8 cellular contexts compared by ENCODE assay signal in the genomic region with DNA sequence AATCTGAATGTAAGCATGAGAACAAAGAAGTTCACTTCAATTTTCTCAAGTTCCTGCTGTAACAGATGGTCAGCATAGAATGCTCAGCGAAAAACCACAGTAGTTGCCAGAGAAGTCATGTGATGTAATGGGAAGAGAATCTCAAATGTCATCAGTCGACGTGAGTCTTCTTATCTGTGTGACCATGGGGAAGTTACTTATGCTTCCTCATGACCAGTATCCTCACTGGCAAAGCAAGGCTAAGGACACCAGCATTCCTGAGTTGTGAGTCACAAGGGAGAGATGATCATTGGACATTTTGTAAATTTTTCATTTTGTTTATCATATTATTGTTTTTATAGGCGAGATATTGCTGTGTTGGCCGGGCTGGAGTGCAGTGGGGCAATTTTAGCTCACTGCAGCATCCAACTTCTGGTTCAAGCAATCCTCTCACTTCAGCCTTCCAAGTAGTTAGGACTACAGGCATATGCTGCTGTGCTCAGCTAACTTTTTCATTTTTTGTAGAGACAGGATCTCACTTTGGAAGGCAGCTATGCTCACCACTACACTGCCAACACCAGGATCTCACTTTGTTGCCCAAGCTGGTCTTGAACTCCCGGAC. TPM values are rescaled to one million over a fixed set of nuclear protein-coding genes. Genes with fewer than 3 reads are reported as not detected.
DNase-seq lines count a peak whose midpoint lies in the region; TF ChIP-seq lines count a peak whose summit lies in the region.

No MANE protein-coding gene starts in this region.

- CTCF ChIA-PET in HEK293 (lab: Yijun Ruan, JAX), result interaction anchor here (0.6 to 1.0 kb wide), 3 partner anchors 10 to 345 kb away, joined by 3 to 5 read pairs (median 4); no protein-coding TSS in a partner anchor

- H3K27ac ChIP-seq in HEK293 (ENCODE audit: extremely low read depth, low read depth, low read length) (no peak overlapping the region), dorsolateral prefrontal cortex (peak overlapping the region in 58 of 59 donors; percentile 1 to 89 (median 68)), WERI-Rb-1 (no peak overlapping the region)

- H3K4me3 Mint-ChIP-seq in CD14-positive monocyte, result no peak overlapping the region

- H3K27me3 ChIP-seq in dorsolateral prefrontal cortex, result no peaks in the 10 kb centered on the region
- H3K27me3 ChIP-seq in WERI-Rb-1 (ENCODE audit: insufficient read depth, low read depth, severe bottlenecking), result no peaks in the 10 kb centered on the region

- peaks cover 8% of the 10 kb centered on the region for H3K4me1 ChIP-seq in HEK293 (ENCODE audit: control insufficient read depth, insufficient read depth, low read length)

- peaks cover 0 to 2% (median 1%) of the 10 kb centered on the region in 3 donors for H3K27me3 Mint-ChIP-seq in CD14-positive monocyte (ENCODE audit: low read depth in 3 of 3)

- DNase-seq in CD14-positive monocyte (ENCODE audit: low spot score) (peak; percentile 80), NOMO-1 (lab: John Stamatoyannopoulos, UW; ENCODE audit: unreplicated experiment in 2 of 2) (peak; percentile 73 to 93), dorsolateral prefrontal cortex (peak in 1 of 10 donors; percentile 40), midbrain (lab: John Stamatoyannopoulos, UW) (peak; percentile 71), SHP77 (lab: John Stamatoyannopoulos, UW) (no peak), WERI-Rb-1 (no peak)
- DNase-seq in NK-92 treated with Interleukin-12 subunit alpha and Interleukin-12 subunit beta, amount 100 ng/mL, for 24 hours (lab: John Stamatoyannopoulos, UW), result no peak

- intact Hi-C loops in CD14-positive monocyte (cut with micrococcal nuclease) (loop anchor here in 1 of 2 donors (10.0 kb wide), 2 partner anchors 119 to 229 kb away; no protein-coding TSS in a partner anchor), dorsolateral prefrontal cortex (cut with DNase I) (no loop called here)

- no peaks in the 10 kb centered on the region for H3K36me3 ChIP-seq in HEK293 (ENCODE audit: control insufficient read depth in 2 of 2, insufficient read depth in 1 of 2, low read length in 2 of 2)
- no peaks in the 10 kb centered on the region for H3K36me3 ChIP-seq in WERI-Rb-1

- peaks cover 0 to 6% (median 0%) of the 10 kb centered on the region in 7 donors for H3K9me3 Mint-ChIP-seq in CD14-positive monocyte

- H3K9me3 ChIP-seq in HEK293 (ENCODE audit: control insufficient read depth, insufficient read depth, low read depth, low read length), result no peaks in the 10 kb centered on the region
- H3K9me3 ChIP-seq in WERI-Rb-1 (ENCODE audit: severe bottlenecking), result no peaks in the 10 kb centered on the region

- TF ChIP-seq CTCF in CD14-positive monocyte (IDR thresholded peaks at IDR 0.05), result no peak
- no peak for TF ChIP-seq CTCF in HEK293 (tag by site-specific recombination; IDR thresholded peaks at IDR 0.05)
- no peak for TF ChIP-seq CTCF in dorsolateral prefrontal cortex (IDR thresholded peaks at IDR 0.05 in 54 of 56, conservative IDR thresholded peaks at IDR 0.05 in 2 of 56; ENCODE audit: low read depth in 1 of 56, partially characterized antibody in 56 of 56)
- no peak for TF ChIP-seq CTCF in WERI-Rb-1 (IDR thresholded peaks at IDR 0.05; ENCODE audit: low read depth, low read length)

- peaks cover 32% of the 10 kb centered on the region for H3K4me1 Mint-ChIP-seq in CD14-positive monocyte

- H3K27ac Mint-ChIP-seq in CD14-positive monocyte, result peak overlapping the region; percentile 96 to 100 (median 99)

- H3K4me3 ChIP-seq in HEK293 (ENCODE audit: low read depth, low read length) (no peak overlapping the region), dorsolateral prefrontal cortex (no peak overlapping the region), WERI-Rb-1 (ENCODE audit: low read depth, low read length) (no peak overlapping the region)

- POLR2A ChIA-PET in HEK293 (lab: Yijun Ruan, JAX), result interaction anchor here (0.6 kb wide), 1 partner anchor 11 kb away, joined by 5 read pairs; no protein-coding TSS in a partner anchor

- H3K36me3 Mint-ChIP-seq in CD14-positive monocyte, result peaks cover 7% of the 10 kb centered on the region in 2 donors

TF ChIP-seq in HEK293, 187 proteins besides CTCF, POLR2A, EP300 and RAD21 (continues in another document):
- TF ChIP-seq ZBTB8A (tag by site-specific recombination; IDR thresholded peaks at IDR 0.05), result no peak
- TF ChIP-seq ZNF10 (tag by site-specific recombination; IDR thresholded peaks at IDR 0.05), result peak; percentile 96
- peak; percentile 73 for TF ChIP-seq ZNF629 (tag by site-specific recombination; IDR thresholded peaks at IDR 0.05)
- TF ChIP-seq SCRT2 (tag by site-specific recombination; IDR thresholded peaks at IDR 0.05), result no peak
- TF ChIP-seq ZNF19 (tag by site-specific recombination; IDR thresholded peaks at IDR 0.05; ENCODE audit: low read depth), result no peak
- 0 out of 2 replicates have a peak, but pooled peaks have one; percentile 17 for TF ChIP-seq ZBTB17 (tag by site-specific recombination; IDR thresholded peaks at IDR 0.05)
- no peak for TF ChIP-seq HOXA7 (CRISPR knock-in tag; IDR thresholded peaks at IDR 0.05; ENCODE audit: borderline replicate concordance)
- peak; percentile 29; the same call in 1 of the 2 replicates for TF ChIP-seq ZNF600 (tag by site-specific recombination; IDR thresholded peaks at IDR 0.05)
- no peak for TF ChIP-seq ZNF133 (tag by site-specific recombination; IDR thresholded peaks at IDR 0.05)
- TF ChIP-seq, protein P1, sequence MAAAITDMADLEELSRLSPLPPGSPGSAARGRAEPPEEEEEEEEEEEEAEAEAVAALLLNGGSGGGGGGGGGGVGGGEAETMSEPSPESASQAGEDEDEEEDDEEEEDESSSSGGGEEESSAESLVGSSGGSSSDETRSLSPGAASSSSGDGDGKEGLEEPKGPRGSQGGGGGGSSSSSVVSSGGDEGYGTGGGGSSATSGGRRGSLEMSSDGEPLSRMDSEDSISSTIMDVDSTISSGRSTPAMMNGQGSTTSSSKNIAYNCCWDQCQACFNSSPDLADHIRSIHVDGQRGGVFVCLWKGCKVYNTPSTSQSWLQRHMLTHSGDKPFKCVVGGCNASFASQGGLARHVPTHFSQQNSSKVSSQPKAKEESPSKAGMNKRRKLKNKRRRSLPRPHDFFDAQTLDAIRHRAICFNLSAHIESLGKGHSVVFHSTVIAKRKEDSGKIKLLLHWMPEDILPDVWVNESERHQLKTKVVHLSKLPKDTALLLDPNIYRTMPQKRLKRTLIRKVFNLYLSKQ (tag by site-specific recombination; IDR thresholded peaks at IDR 0.05; ENCODE audit: borderline replicate concordance), result no peak
- TF ChIP-seq, protein P2, sequence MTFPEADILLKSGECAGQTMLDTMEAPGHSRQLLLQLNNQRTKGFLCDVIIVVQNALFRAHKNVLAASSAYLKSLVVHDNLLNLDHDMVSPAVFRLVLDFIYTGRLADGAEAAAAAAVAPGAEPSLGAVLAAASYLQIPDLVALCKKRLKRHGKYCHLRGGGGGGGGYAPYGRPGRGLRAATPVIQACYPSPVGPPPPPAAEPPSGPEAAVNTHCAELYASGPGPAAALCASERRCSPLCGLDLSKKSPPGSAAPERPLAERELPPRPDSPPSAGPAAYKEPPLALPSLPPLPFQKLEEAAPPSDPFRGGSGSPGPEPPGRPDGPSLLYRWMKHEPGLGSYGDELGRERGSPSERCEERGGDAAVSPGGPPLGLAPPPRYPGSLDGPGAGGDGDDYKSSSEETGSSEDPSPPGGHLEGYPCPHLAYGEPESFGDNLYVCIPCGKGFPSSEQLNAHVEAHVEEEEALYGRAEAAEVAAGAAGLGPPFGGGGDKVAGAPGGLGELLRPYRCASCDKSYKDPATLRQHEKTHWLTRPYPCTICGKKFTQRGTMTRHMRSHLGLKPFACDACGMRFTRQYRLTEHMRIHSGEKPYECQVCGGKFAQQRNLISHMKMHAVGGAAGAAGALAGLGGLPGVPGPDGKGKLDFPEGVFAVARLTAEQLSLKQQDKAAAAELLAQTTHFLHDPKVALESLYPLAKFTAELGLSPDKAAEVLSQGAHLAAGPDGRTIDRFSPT (tag by site-specific recombination; IDR thresholded peaks at IDR 0.05), result 0 out of 2 replicates have a peak, but pooled peaks have one; percentile 18
- no peak for TF ChIP-seq ZNF521 (tag by site-specific recombination; IDR thresholded peaks at IDR 0.05)
- TF ChIP-seq ZNF112 (tag by site-specific recombination; IDR thresholded peaks at IDR 0.05), result no peak
- no peak for TF ChIP-seq ZNF670 (tag by site-specific recombination; IDR thresholded peaks at IDR 0.05; ENCODE audit: low read depth)
- no peak for TF ChIP-seq MYNN (tag by site-specific recombination; IDR thresholded peaks at IDR 0.05; ENCODE audit: borderline replicate concordance)
- no peak for TF ChIP-seq ZNF23 (tag by site-specific recombination; IDR thresholded peaks at IDR 0.05; ENCODE audit: borderline replicate concordance)
- TF ChIP-seq ZNF423 (tag by site-specific recombination; IDR thresholded peaks at IDR 0.05), result no peak
- no peak for TF ChIP-seq ZNF677 (tag by site-specific recombination; IDR thresholded peaks at IDR 0.05)
- no peak for TF ChIP-seq YY1 (tag by site-specific recombination; IDR thresholded peaks at IDR 0.05)
- no peak for TF ChIP-seq ZNF302 (tag by site-specific recombination; IDR thresholded peaks at IDR 0.05; ENCODE audit: low read depth)
- TF ChIP-seq ZNF76 (tag by site-specific recombination; IDR thresholded peaks at IDR 0.05; ENCODE audit: borderline replicate concordance, low read depth), result no peak
- peak; percentile 48; the same call in 1 of the 2 replicates for TF ChIP-seq PRDM1 (tag by site-specific recombination; IDR thresholded peaks at IDR 0.05)
- TF ChIP-seq ZNF776 (tag by site-specific recombination; IDR thresholded peaks at IDR 0.05; ENCODE audit: borderline replicate concordance), result no peak
- TF ChIP-seq ZBTB21 (tag by site-specific recombination; IDR thresholded peaks at IDR 0.05), result peak; percentile 66; the same call in 1 of the 2 replicates
- no peak for TF ChIP-seq EGR2 (tag by site-specific recombination; IDR thresholded peaks at IDR 0.05; ENCODE audit: low read depth)
- TF ChIP-seq ZNF558 (tag by site-specific recombination; IDR thresholded peaks at IDR 0.05), result no peak

RNA-seq across cellular contexts. Expression of gene SGK1, which starts 21.9 kb away (rescaled TPM):
- polyA plus RNA-seq in CD14-positive monocyte, result 100 to 1,000 TPM; 373 to 419 TPM
- total RNA-seq in dorsolateral prefrontal cortex, result 100 to 1,000 TPM in 82 of 120 experiments, 10 to 100 TPM in 38; 31.4 to 701 (median 120) TPM

Comparison
In these comparisons a context has a peak if more than half of its experiments do, and no peak if none do; other contexts are left out.
1. DNase-seq: peak in CD14-positive monocyte (single experiment), NOMO-1 (2 of 2) and midbrain (single experiment); none in SHP77 (0 of 2), NK-92 treated with Interleukin-12 subunit alpha and Interleukin-12 subunit beta, amount 100 ng/mL, for 24 hours (single experiment) and WERI-Rb-1 (single experiment).
2. H3K27ac ChIP-seq: peak in dorsolateral prefrontal cortex (58 of 59); none in HEK293 (single experiment) and WERI-Rb-1 (single experiment).